In the genomic region with DNA sequence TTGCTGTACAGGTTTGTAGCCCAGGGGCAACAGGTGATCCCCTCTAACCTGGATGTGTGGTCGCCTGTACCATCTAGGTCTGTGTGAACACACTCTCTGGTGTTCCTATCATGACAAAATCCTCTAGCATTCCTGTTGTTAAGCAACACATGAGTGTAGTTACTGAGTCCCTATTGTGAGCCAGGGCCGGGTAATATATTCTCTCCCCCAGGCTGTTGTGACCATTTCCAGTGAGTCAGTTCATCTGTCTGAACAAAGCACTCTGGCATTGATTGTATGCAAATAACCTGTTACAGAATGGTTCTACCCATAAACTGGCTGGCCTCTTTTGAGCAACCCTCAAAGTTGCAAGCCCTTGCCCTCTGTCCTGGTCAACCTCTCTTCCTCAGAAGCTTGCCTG, we compare ENCODE assay signal across 15 cellular contexts. TPM values are rescaled to one million over a fixed set of nuclear protein-coding genes. Genes with fewer than 3 reads are reported as not detected.
DNase-seq lines count a peak whose midpoint lies in the region; ATAC-seq and TF ChIP-seq lines count a peak whose summit lies in the region.
"Had no signal": no experiment of that assay in that cellular context is flagged by ENCODE, and none has a peak within 500 bp of the region (broad histone marks: within the 10 kb centered on the region; RNA-seq: fewer than 3 reads in every experiment).

No MANE protein-coding gene starts in this region.

- 67% methylated on average over 2 of the region's 2 CpGs for WGBS in hepatocyte (ENCODE audit: low lambda C conversion rate, missing lambda C conversion rate)

- CTCF ChIA-PET in AG04449 (lab: Yijun Ruan, JAX): interaction anchor here (0.6 to 1.4 kb wide), 4 partner anchors 8 to 171 kb away, joined by 3 to 4 read pairs (median 3); no protein-coding TSS in a partner anchor
- CTCF ChIA-PET in activated CD8-positive, alpha-beta memory T cell treated with anti-CD3 and anti-CD28 coated beads, Interleukin-2, amount 10 ng/mL, durations not matched to agents 7 days and 5 days (lab: Charles Lee): interaction anchor here (1.5 to 1.6 kb wide), 2 partner anchors 24 to 168 kb away, joined by 3 read pairs; no protein-coding TSS in a partner anchor
- CTCF ChIA-PET in activated CD4-positive, alpha-beta T cell treated with anti-CD3 and anti-CD28 coated beads for 36 hours (lab: Charles Lee): interaction anchor here (1.2 kb wide), 1 partner anchor 170 kb away, joined by 3 read pairs; no protein-coding TSS in a partner anchor

- peaks cover 13% of the 10 kb centered on the region for H3K4me1 Mint-ChIP-seq in activated CD8-positive, alpha-beta memory T cell treated with anti-CD3 and anti-CD28 coated beads, Interleukin-2, amount 10 ng/mL, durations not matched to agents 7 days and 5 days
- peaks cover 15% of the 10 kb centered on the region for H3K4me1 Mint-ChIP-seq in activated CD4-positive, alpha-beta T cell treated with anti-CD3 and anti-CD28 coated beads for 36 hours

- in situ Hi-C loops in brain microvascular endothelial cell (cut with HindIII; ENCODE audit: low pct_ligation_motif_present, low sequenced_read_pairs): loop anchor here (25.0 kb wide), 1 partner anchor 157 kb away; no protein-coding TSS in a partner anchor

- DNase-seq in AG04449 (ENCODE audit: low read depth, low spot score) (peak; percentile 14), HCEC 1CT (peak; percentile 79), brain microvascular endothelial cell (peak; percentile 66), hepatocyte (ENCODE audit: low spot score) (peak; percentile 59), NCI-H1092 treated with DMSO at 0.1 percent for 48 hours (lab: John Stamatoyannopoulos, UW) (no peak)
- DNase-seq in activated CD8-positive, alpha-beta memory T cell treated with anti-CD3 and anti-CD28 coated beads, Interleukin-2, amount 10 ng/mL, durations not matched to agents 7 days and 5 days: no peak
- no peak for DNase-seq in activated CD4-positive, alpha-beta T cell treated with anti-CD3 and anti-CD28 coated beads for 36 hours
- DNase-seq in effector CD4-positive, alpha-beta T cell: no peak
- DNase-seq: activated naive CD8-positive, alpha-beta T cell treated with anti-CD3 and anti-CD28 coated beads, Interleukin-2, amount 10 ng/mL, durations not matched to agents 7 days and 5 days; effector memory CD8-positive, alpha-beta T cell; nucleus accumbens; stimulated activated CD4-positive, alpha-beta T cell treated with anti-CD3 and anti-CD28 coated beads, Interleukin-2, amount 100 ng/mL, for 48 hours; stomach; T-cell had no signal

- H3K36me3 ChIP-seq in brain microvascular endothelial cell (replicated peaks) (no peaks in the 10 kb centered on the region), hepatocyte (replicated peaks; ENCODE audit: insufficient read depth, low read depth) (no peaks in the 10 kb centered on the region)
- H3K36me3 ChIP-seq: BLaER1 treated with 17β-estradiol and CSF1 and Interleukin-3, amounts not matched to agents 10 nM and 100 nM; stomach had no signal

- TF ChIP-seq CTCF in AG04449 (IDR thresholded peaks at IDR 0.05; ENCODE audit: insufficient read depth, low read length, missing control alignments) (no peak), brain microvascular endothelial cell (IDR thresholded peaks at IDR 0.05; ENCODE audit: low read depth, low read length, missing control alignments) (no peak), hepatocyte (IDR thresholded peaks at IDR 0.05; ENCODE audit: poor library complexity) (no peak)

- peaks cover 24% of the 10 kb centered on the region for H3K79me2 ChIP-seq in hepatocyte

- H3K27me3 ChIP-seq in brain microvascular endothelial cell (replicated peaks): no peaks in the 10 kb centered on the region
- H3K27me3 ChIP-seq in hepatocyte: no peaks in the 10 kb centered on the region
- H3K27me3 ChIP-seq: BLaER1 treated with 17β-estradiol and CSF1 and Interleukin-3, amounts not matched to agents 10 nM and 100 nM; stomach had no signal

- H3K9me3 Mint-ChIP-seq in activated CD8-positive, alpha-beta memory T cell treated with anti-CD3 and anti-CD28 coated beads, Interleukin-2, amount 10 ng/mL, durations not matched to agents 7 days and 5 days (ENCODE audit: low read depth): no peaks in the 10 kb centered on the region
- no peaks in the 10 kb centered on the region for H3K9me3 Mint-ChIP-seq in activated CD4-positive, alpha-beta T cell treated with anti-CD3 and anti-CD28 coated beads for 36 hours (ENCODE audit: low read depth)
- H3K9me3 Mint-ChIP-seq: activated naive CD8-positive, alpha-beta T cell treated with anti-CD3 and anti-CD28 coated beads, Interleukin-2, amount 10 ng/mL, durations not matched to agents 7 days and 5 days; effector memory CD8-positive, alpha-beta T cell; T-cell had no signal

- POLR2A ChIA-PET in AG04449 (lab: Yijun Ruan, JAX): no interaction called here
- POLR2A ChIA-PET in activated CD4-positive, alpha-beta T cell treated with anti-CD3 and anti-CD28 coated beads for 36 hours (lab: Charles Lee): no interaction called here

- H3K36me3 Mint-ChIP-seq in activated CD8-positive, alpha-beta memory T cell treated with anti-CD3 and anti-CD28 coated beads, Interleukin-2, amount 10 ng/mL, durations not matched to agents 7 days and 5 days: no peaks in the 10 kb centered on the region
- H3K36me3 Mint-ChIP-seq in activated CD4-positive, alpha-beta T cell treated with anti-CD3 and anti-CD28 coated beads for 36 hours (ENCODE audit: low read depth): no peaks in the 10 kb centered on the region
- H3K36me3 Mint-ChIP-seq: activated naive CD8-positive, alpha-beta T cell treated with anti-CD3 and anti-CD28 coated beads, Interleukin-2, amount 10 ng/mL, durations not matched to agents 7 days and 5 days; T-cell had no signal

- ATAC-seq in activated CD8-positive, alpha-beta memory T cell treated with anti-CD3 and anti-CD28 coated beads, Interleukin-2, amount 10 ng/mL, durations not matched to agents 7 days and 5 days: no peak
- ATAC-seq in activated CD4-positive, alpha-beta T cell treated with anti-CD3 and anti-CD28 coated beads for 36 hours: no peak
- ATAC-seq: effector memory CD8-positive, alpha-beta T cell; T-cell had no signal

- H3K4me3 ChIP-seq in AG04449 (ENCODE audit: low read depth, low read length): no peak overlapping the region
- no peak overlapping the region for H3K4me3 ChIP-seq in brain microvascular endothelial cell (ENCODE audit: low read depth, low read length)
- no peak overlapping the region for H3K4me3 ChIP-seq in hepatocyte
- H3K4me3 ChIP-seq: BLaER1 treated with 17β-estradiol and CSF1 and Interleukin-3, amounts not matched to agents 10 nM and 100 nM; stomach had no signal

- peak overlapping the region; percentile 20 for H3K27ac ChIP-seq in brain microvascular endothelial cell
- H3K27ac ChIP-seq in hepatocyte: peak overlapping the region; percentile 72
- H3K27ac ChIP-seq: BLaER1 treated with 17β-estradiol and CSF1 and Interleukin-3, amounts not matched to agents 10 nM and 100 nM had no signal

- H3K27ac Mint-ChIP-seq in activated CD8-positive, alpha-beta memory T cell treated with anti-CD3 and anti-CD28 coated beads, Interleukin-2, amount 10 ng/mL, durations not matched to agents 7 days and 5 days: no peak overlapping the region
- no peak overlapping the region for H3K27ac Mint-ChIP-seq in activated CD4-positive, alpha-beta T cell treated with anti-CD3 and anti-CD28 coated beads for 36 hours
- H3K27ac Mint-ChIP-seq: activated naive CD8-positive, alpha-beta T cell treated with anti-CD3 and anti-CD28 coated beads, Interleukin-2, amount 10 ng/mL, durations not matched to agents 7 days and 5 days; effector memory CD8-positive, alpha-beta T cell; T-cell had no signal

- intact Hi-C loops in activated CD4-positive, alpha-beta T cell treated with anti-CD3 and anti-CD28 coated beads for 36 hours (cut with DNase I, micrococcal nuclease): loop anchor here in 1 of 2 experiments (2.0 to 10.0 kb wide), 3 partner anchors 429 to 527 kb away; a partner anchor contains a TSS

- H3K4me3 Mint-ChIP-seq in activated CD8-positive, alpha-beta memory T cell treated with anti-CD3 and anti-CD28 coated beads, Interleukin-2, amount 10 ng/mL, durations not matched to agents 7 days and 5 days: no peak overlapping the region
- H3K4me3 Mint-ChIP-seq in activated CD4-positive, alpha-beta T cell treated with anti-CD3 and anti-CD28 coated beads for 36 hours: no peak overlapping the region
- H3K4me3 Mint-ChIP-seq: activated naive CD8-positive, alpha-beta T cell treated with anti-CD3 and anti-CD28 coated beads, Interleukin-2, amount 10 ng/mL, durations not matched to agents 7 days and 5 days; effector memory CD8-positive, alpha-beta T cell; T-cell had no signal

- no peak overlapping the region for H3K4me2 ChIP-seq in hepatocyte
- H3K4me2 ChIP-seq: BLaER1 treated with 17β-estradiol and CSF1 and Interleukin-3, amounts not matched to agents 10 nM and 100 nM had no signal

- H3K27me3 Mint-ChIP-seq in activated CD8-positive, alpha-beta memory T cell treated with anti-CD3 and anti-CD28 coated beads, Interleukin-2, amount 10 ng/mL, durations not matched to agents 7 days and 5 days: no peaks in the 10 kb centered on the region
- H3K27me3 Mint-ChIP-seq in activated CD4-positive, alpha-beta T cell treated with anti-CD3 and anti-CD28 coated beads for 36 hours: no peaks in the 10 kb centered on the region
- H3K27me3 Mint-ChIP-seq: effector memory CD8-positive, alpha-beta T cell; T-cell had no signal

- H3K9me2 ChIP-seq in hepatocyte (replicated peaks; ENCODE audit: insufficient read depth): no peaks in the 10 kb centered on the region

- no peaks in the 10 kb centered on the region for H4K20me1 ChIP-seq in hepatocyte (ENCODE audit: insufficient read depth, poor library complexity, severe bottlenecking)

- no peak overlapping the region for H2AFZ ChIP-seq in hepatocyte

- no peaks in the 10 kb centered on the region for H3K9me3 ChIP-seq in hepatocyte (ENCODE audit: low read depth)
- H3K9me3 ChIP-seq: BLaER1 treated with 17β-estradiol and CSF1 and Interleukin-3, amounts not matched to agents 10 nM and 100 nM; stomach had no signal

- peaks cover under 1% of the 10 kb centered on the region for H3K4me1 ChIP-seq in hepatocyte (ENCODE audit: insufficient read depth)

RNA-seq across cellular contexts. Expression of a gene that starts 2.6 kb away (rescaled TPM):
- total RNA-seq in hepatocyte: 136 and 172 TPM in 2 replicates
- polyA plus RNA-seq in hepatocyte: 69.4 and 74.2 TPM in 2 replicates
- 10 to 100 TPM in 1 of 2 experiments, 1 to 10 TPM in 1; 9.8 to 13.2 TPM for total RNA-seq in activated CD8-positive, alpha-beta memory T cell treated with anti-CD3 and anti-CD28 coated beads, Interleukin-2, amount 10 ng/mL, durations not matched to agents 7 days and 5 days
- total RNA-seq in activated CD4-positive, alpha-beta T cell treated with anti-CD3 and anti-CD28 coated beads for 36 hours: 10 to 100 TPM; 25.4 to 29.1 TPM

Comparison
In these comparisons a context has a peak if more than half of its experiments do, and no peak if none do; other contexts are left out.
1. DNase-seq: peak in AG04449 (single experiment), HCEC 1CT (single experiment), brain microvascular endothelial cell (single experiment) and hepatocyte (single experiment); none in NCI-H1092 treated with DMSO at 0.1 percent for 48 hours (single experiment), activated CD8-positive, alpha-beta memory T cell treated with anti-CD3 and anti-CD28 coated beads, Interleukin-2, amount 10 ng/mL, durations not matched to agents 7 days and 5 days (single experiment), activated CD4-positive, alpha-beta T cell treated with anti-CD3 and anti-CD28 coated beads for 36 hours (single experiment) and effector CD4-positive, alpha-beta T cell (single experiment).